ENCODE assay signal across 20 cellular contexts in genomic region chr7:139061416-139061815, GRCh38. TPM values are rescaled to one million over a fixed set of nuclear protein-coding genes. Genes with fewer than 3 reads are reported as not detected.
DNase-seq lines count a peak whose midpoint lies in the region; ATAC-seq, FAIRE-seq and TF ChIP-seq lines count a peak whose summit lies in the region.
"Had no signal": no experiment of that assay in that cellular context is flagged by ENCODE, and none has a peak within 500 bp of the region (broad histone marks: within the 10 kb centered on the region; RNA-seq: fewer than 3 reads in every experiment).

No MANE protein-coding gene starts in this region.

- POLR2A ChIA-PET in activated CD4-positive, alpha-beta memory T cell treated with anti-CD3 and anti-CD28 coated beads for 36 hours (lab: Charles Lee) = interaction anchor here (2.0 kb wide), 1 partner anchor 12 kb away, joined by 7 read pairs; no protein-coding TSS in a partner anchor

- H3K36me3 Mint-ChIP-seq in activated CD8-positive, alpha-beta memory T cell treated with anti-CD3 and anti-CD28 coated beads, Interleukin-2, amount 10 ng/mL, durations not matched to agents 7 days and 5 days = peaks cover 82% of the 10 kb centered on the region
- peaks cover 78% of the 10 kb centered on the region for H3K36me3 Mint-ChIP-seq in activated CD4-positive, alpha-beta memory T cell treated with anti-CD3 and anti-CD28 coated beads for 36 hours
- peaks cover 58% of the 10 kb centered on the region for H3K36me3 Mint-ChIP-seq in stimulated activated memory B cell treated with anti-CD40 and anti-IgM and Interleukin-4, amounts not matched to agents 10 μg/mL and 1 μg/mL and 100 μg/mL, for 72 hours

- no peaks in the 10 kb centered on the region for H3K9me3 Mint-ChIP-seq in activated CD8-positive, alpha-beta memory T cell treated with anti-CD3 and anti-CD28 coated beads, Interleukin-2, amount 10 ng/mL, durations not matched to agents 7 days and 5 days (ENCODE audit: low read depth)
- no peaks in the 10 kb centered on the region for H3K9me3 Mint-ChIP-seq in activated CD4-positive, alpha-beta memory T cell treated with anti-CD3 and anti-CD28 coated beads for 36 hours
- no peaks in the 10 kb centered on the region for H3K9me3 Mint-ChIP-seq in stimulated activated memory B cell treated with anti-CD40 and anti-IgM and Interleukin-4, amounts not matched to agents 10 μg/mL and 1 μg/mL and 100 μg/mL, for 72 hours
- H3K9me3 Mint-ChIP-seq: activated B cell treated with CpG ODN at 0.5 μM for 24 hours, naive B cell had no signal

- H3K9me3 ChIP-seq in vagina (no peaks in the 10 kb centered on the region), kidney (ENCODE audit: control insufficient read depth in 1 of 2, low read length in 2 of 2) (no peaks in the 10 kb centered on the region)
- H3K9me3 ChIP-seq: tibial artery had no signal

- no peak for FAIRE-seq in kidney (lab: Jason Lieb, UNC)
- FAIRE-seq: islet of Langerhans had no signal

- intact Hi-C loops in activated CD4-positive, alpha-beta memory T cell treated with anti-CD3 and anti-CD28 coated beads for 36 hours (cut with micrococcal nuclease) = loop anchor here (2.0 to 5.0 kb wide), 2 partner anchors 17 to 44 kb away; no protein-coding TSS in a partner anchor
- intact Hi-C loops in vagina (cut with DNase I) (no loop called here), kidney (cut with DNase I) (no loop called here)

- peaks cover 0 to 38% of the 10 kb centered on the region in 2 donors for H3K36me3 ChIP-seq in vagina
- H3K36me3 ChIP-seq in kidney (ENCODE audit: control insufficient read depth in 1 of 2, insufficient read depth in 2 of 2, low read length in 2 of 2) = peaks cover 29 to 39% of the 10 kb centered on the region in 2 donors
- H3K36me3 ChIP-seq: SJCRH30 had no signal

- ATAC-seq in activated CD8-positive, alpha-beta memory T cell treated with anti-CD3 and anti-CD28 coated beads, Interleukin-2, amount 10 ng/mL, durations not matched to agents 7 days and 5 days = no peak
- ATAC-seq in stimulated activated memory B cell treated with anti-CD40 and anti-IgM and Interleukin-4, amounts not matched to agents 10 μg/mL and 1 μg/mL and 100 μg/mL, for 72 hours = no peak

- H3K4me3 ChIP-seq in choroid plexus epithelial cell (ENCODE audit: low read depth, low read length) (no peak overlapping the region), vagina (no peak overlapping the region), kidney (ENCODE audit: low read length in 2 of 2) (no peak overlapping the region)
- H3K4me3 ChIP-seq: SJCRH30, tibial artery had no signal

- DNase-seq in activated CD8-positive, alpha-beta memory T cell treated with anti-CD3 and anti-CD28 coated beads, Interleukin-2, amount 10 ng/mL, durations not matched to agents 7 days and 5 days = no peak
- DNase-seq in activated CD8-positive, alpha-beta memory T cell treated with anti-CD3 and anti-CD28 coated beads for 24 hours = no peak
- peak; percentile 3 for DNase-seq in activated CD4-positive, alpha-beta memory T cell treated with anti-CD3 and anti-CD28 coated beads for 36 hours
- DNase-seq in choroid plexus epithelial cell (ENCODE audit: low read depth) = peak; percentile 28
- DNase-seq in vagina (ENCODE audit: extremely low spot score in 2 of 2) = no peak
- no peak for DNase-seq in stimulated activated naive CD4-positive, alpha-beta T cell (lab: John Stamatoyannopoulos, UW)
- DNase-seq in kidney = no peak
- DNase-seq: ACHN; activated B cell treated with CpG ODN at 0.5 μM for 24 hours; aorta; effector CD8-positive, alpha-beta T cell; head of caudate nucleus; naive B cell; NCI-H2171 treated with DMSO at 0.1 percent for 48 hours; NCI-H774; SJCRH30; tibial artery had no signal

- H3K4me3 Mint-ChIP-seq in activated CD8-positive, alpha-beta memory T cell treated with anti-CD3 and anti-CD28 coated beads, Interleukin-2, amount 10 ng/mL, durations not matched to agents 7 days and 5 days = no peak overlapping the region
- H3K4me3 Mint-ChIP-seq in activated CD4-positive, alpha-beta memory T cell treated with anti-CD3 and anti-CD28 coated beads for 36 hours = no peak overlapping the region
- no peak overlapping the region for H3K4me3 Mint-ChIP-seq in stimulated activated memory B cell treated with anti-CD40 and anti-IgM and Interleukin-4, amounts not matched to agents 10 μg/mL and 1 μg/mL and 100 μg/mL, for 72 hours
- H3K4me3 Mint-ChIP-seq: activated B cell treated with CpG ODN at 0.5 μM for 24 hours, naive B cell had no signal

- CTCF ChIA-PET in activated CD8-positive, alpha-beta memory T cell treated with anti-CD3 and anti-CD28 coated beads, Interleukin-2, amount 10 ng/mL, durations not matched to agents 7 days and 5 days (lab: Charles Lee) = interaction anchor here (1.9 to 4.1 kb wide), 2 partner anchors 11 to 14 kb away, joined by 6 to 20 read pairs; no protein-coding TSS in a partner anchor
- CTCF ChIA-PET in activated CD4-positive, alpha-beta memory T cell treated with anti-CD3 and anti-CD28 coated beads for 36 hours (lab: Charles Lee) = interaction anchor here (1.0 to 7.5 kb wide), 4 partner anchors 14 to 279 kb away, joined by 3 to 69 read pairs (median 6); no protein-coding TSS in a partner anchor

- TF ChIP-seq CTCF in choroid plexus epithelial cell (conservative IDR thresholded peaks at IDR 0.05; ENCODE audit: low read depth, low read length) = no peak
- no peak for TF ChIP-seq CTCF in vagina (IDR thresholded peaks at IDR 0.05)
- TF ChIP-seq CTCF in kidney (IDR thresholded peaks at IDR 0.05; ENCODE audit: borderline replicate concordance, extremely low read depth, insufficient read depth) = no peak

- no peaks in the 10 kb centered on the region for H3K27me3 ChIP-seq in vagina
- H3K27me3 ChIP-seq: SJCRH30, tibial artery had no signal

- no peaks in the 10 kb centered on the region for H3K27me3 Mint-ChIP-seq in activated CD8-positive, alpha-beta memory T cell treated with anti-CD3 and anti-CD28 coated beads, Interleukin-2, amount 10 ng/mL, durations not matched to agents 7 days and 5 days
- no peaks in the 10 kb centered on the region for H3K27me3 Mint-ChIP-seq in activated CD4-positive, alpha-beta memory T cell treated with anti-CD3 and anti-CD28 coated beads for 36 hours
- no peaks in the 10 kb centered on the region for H3K27me3 Mint-ChIP-seq in stimulated activated memory B cell treated with anti-CD40 and anti-IgM and Interleukin-4, amounts not matched to agents 10 μg/mL and 1 μg/mL and 100 μg/mL, for 72 hours
- H3K27me3 Mint-ChIP-seq: activated B cell treated with CpG ODN at 0.5 μM for 24 hours, naive B cell had no signal

- H3K9ac ChIP-seq in kidney (ENCODE audit: low read length in 2 of 2) = no peak overlapping the region

- no peaks in the 10 kb centered on the region for H3K4me1 ChIP-seq in vagina
- H3K4me1 ChIP-seq in kidney (ENCODE audit: control insufficient read depth in 1 of 2, insufficient read depth in 1 of 2, low read depth in 1 of 2, low read length in 2 of 2) = no peaks in the 10 kb centered on the region
- H3K4me1 ChIP-seq: SJCRH30, tibial artery had no signal

- no peak for TF ChIP-seq POLR2A in vagina (IDR thresholded peaks at IDR 0.05)

- H3K27ac Mint-ChIP-seq in activated CD8-positive, alpha-beta memory T cell treated with anti-CD3 and anti-CD28 coated beads, Interleukin-2, amount 10 ng/mL, durations not matched to agents 7 days and 5 days = peak overlapping the region; percentile 70
- peak overlapping the region; percentile 79 for H3K27ac Mint-ChIP-seq in activated CD4-positive, alpha-beta memory T cell treated with anti-CD3 and anti-CD28 coated beads for 36 hours
- H3K27ac Mint-ChIP-seq in stimulated activated memory B cell treated with anti-CD40 and anti-IgM and Interleukin-4, amounts not matched to agents 10 μg/mL and 1 μg/mL and 100 μg/mL, for 72 hours = peak overlapping the region; percentile 70

- H3K4me1 Mint-ChIP-seq in activated CD8-positive, alpha-beta memory T cell treated with anti-CD3 and anti-CD28 coated beads, Interleukin-2, amount 10 ng/mL, durations not matched to agents 7 days and 5 days = peaks cover 61% of the 10 kb centered on the region
- peaks cover 73% of the 10 kb centered on the region for H3K4me1 Mint-ChIP-seq in activated CD4-positive, alpha-beta memory T cell treated with anti-CD3 and anti-CD28 coated beads for 36 hours (ENCODE audit: low read depth)
- H3K4me1 Mint-ChIP-seq in stimulated activated memory B cell treated with anti-CD40 and anti-IgM and Interleukin-4, amounts not matched to agents 10 μg/mL and 1 μg/mL and 100 μg/mL, for 72 hours = peaks cover 17% of the 10 kb centered on the region

- H3K27ac ChIP-seq in vagina = no peak overlapping the region
- H3K27ac ChIP-seq in kidney (ENCODE audit: low read depth in 2 of 2, low read length in 2 of 2) = no peak overlapping the region
- H3K27ac ChIP-seq: C4-2B, SJCRH30, tibial artery had no signal

RNA-seq across cellular contexts. Expression of gene ZC3HAV1L, which starts 25.6 kb away (rescaled TPM):
- total RNA-seq in activated CD8-positive, alpha-beta memory T cell treated with anti-CD3 and anti-CD28 coated beads, Interleukin-2, amount 10 ng/mL, durations not matched to agents 7 days and 5 days = 10 to 100 TPM; 15.7 to 17.9 TPM
- total RNA-seq in activated CD4-positive, alpha-beta memory T cell treated with anti-CD3 and anti-CD28 coated beads for 36 hours = 10 to 100 TPM; 11.8 to 14.7 TPM
- 55.7 TPM for total RNA-seq in vagina
- 16.1 TPM for total RNA-seq in kidney
- 0.37 TPM for polyA plus RNA-seq in kidney (ENCODE audit: insufficient read depth, low read depth, low replicate concordance)

RNA-seq across cellular contexts. Expression of gene ZC3HAV1, which starts 48.1 kb away (rescaled TPM):
- 100 to 1,000 TPM; 125 to 139 TPM for total RNA-seq in activated CD8-positive, alpha-beta memory T cell treated with anti-CD3 and anti-CD28 coated beads, Interleukin-2, amount 10 ng/mL, durations not matched to agents 7 days and 5 days
- total RNA-seq in activated CD4-positive, alpha-beta memory T cell treated with anti-CD3 and anti-CD28 coated beads for 36 hours = 10 to 100 TPM; 99.3 to 99.6 TPM
- total RNA-seq in vagina (36.6 TPM), kidney (40.2 TPM)
- 11.1 TPM for polyA plus RNA-seq in kidney (ENCODE audit: insufficient read depth, low read depth, low replicate concordance)

Comparison
In these comparisons a context has a peak if more than half of its experiments do, and no peak if none do; other contexts are left out.
1. DNase-seq: peak in activated CD4-positive, alpha-beta memory T cell treated with anti-CD3 and anti-CD28 coated beads for 36 hours (single experiment) and choroid plexus epithelial cell (single experiment); none in activated CD8-positive, alpha-beta memory T cell treated with anti-CD3 and anti-CD28 coated beads, Interleukin-2, amount 10 ng/mL, durations not matched to agents 7 days and 5 days (single experiment), activated CD8-positive, alpha-beta memory T cell treated with anti-CD3 and anti-CD28 coated beads for 24 hours (single experiment), vagina (0 of 2), stimulated activated naive CD4-positive, alpha-beta T cell (0 of 6) and kidney (single experiment).
2. Peak in every context shown above with its lines, with median percentiles within 50 percentile points of each other: H3K27ac Mint-ChIP-seq.